ENCODE assay signal across 24 cellular contexts in genomic region chr4:27668001-27668400, GRCh38.
"Had no signal": no experiment of that assay in that cellular context is flagged by ENCODE, and none has a peak within 500 bp of the region (broad histone marks: within the 10 kb centered on the region; RNA-seq: fewer than 3 reads in every experiment).

No MANE protein-coding gene starts in this region.

- H3K4me1 ChIP-seq: left ventricle myocardium inferior, neural progenitor cell, right atrium auricular region, right lobe of liver, testis, thyroid gland, transverse colon, upper lobe of left lung, vagina had no signal

- H3K27ac ChIP-seq: left ventricle myocardium inferior, neural progenitor cell, neutrophil, right atrium auricular region, right lobe of liver, stomach, testis, thyroid gland, transverse colon, upper lobe of left lung, vagina had no signal

- H3K36me3 ChIP-seq: left ventricle myocardium inferior, neural progenitor cell, neutrophil, right atrium auricular region, right lobe of liver, stomach, thyroid gland, transverse colon, upper lobe of left lung, vagina had no signal

- H3K4me3 ChIP-seq: left ventricle myocardium inferior, lung, neural progenitor cell, right atrium auricular region, right lobe of liver, stomach, testis, thyroid gland, transverse colon, upper lobe of left lung, vagina had no signal

- H3K27me3 ChIP-seq: neural progenitor cell, neutrophil, right atrium auricular region, right lobe of liver, stomach, testis, thyroid gland, transverse colon, upper lobe of left lung, vagina had no signal

- ATAC-seq: natural killer cell; right lobe of liver; stimulated activated naive B cell treated with anti-CD40 and anti-IgM and Interleukin-4, amounts not matched to agents 10 μg/mL and 1 μg/mL and 100 μg/mL, for 72 hours; stimulated activated naive CD8-positive, alpha-beta T cell treated with anti-CD3 and anti-CD28 coated beads, Interleukin-15, Interleukin-2, amounts not matched to agents 100 U/mL and 50 U/mL, for 24 hours had no signal

- DNase-seq: hippocampal formation; left ventricle myocardium inferior; mesendoderm; naive B cell; natural killer cell; nephron progenitor cell; occipital lobe; right lobe of liver; stimulated activated CD4-positive, alpha-beta T cell treated with anti-CD3 and anti-CD28 coated beads, Interleukin-12 subunit alpha, Interleukin-12 subunit beta, amount 100 ng/mL, for 4 hours; stimulated activated CD4-positive, alpha-beta T cell treated with anti-CD3 and anti-CD28 coated beads, Interleukin-15, amount 100 ng/mL, for 24 hours; stimulated activated CD4-positive, alpha-beta T cell treated with anti-CD3 and anti-CD28 coated beads, Interleukin-2, amount 100 ng/mL, for 24 hours; stimulated activated CD4-positive, alpha-beta T cell treated with anti-CD3 and anti-CD28 coated beads, Interleukin-4, amount 100 ng/mL, for 1 hour; stimulated activated naive B cell treated with anti-CD40 and anti-IgM and Interleukin-4, amounts not matched to agents 10 μg/mL and 1 μg/mL and 100 μg/mL, for 72 hours; stimulated activated naive CD8-positive, alpha-beta T cell treated with anti-CD3 and anti-CD28 coated beads, Interleukin-15, Interleukin-2, amounts not matched to agents 100 U/mL and 50 U/mL, for 24 hours; stomach; testis; thyroid gland; transverse colon; upper lobe of left lung had no signal

- H3K9me3 ChIP-seq: left ventricle myocardium inferior, neutrophil, right atrium auricular region, right lobe of liver, stomach, testis, thyroid gland, transverse colon, upper lobe of left lung, vagina had no signal
